8 cellular contexts compared by ENCODE assay signal in genomic region chr12:128823916-128824839, GRCh38. TPM values are rescaled to one million over a fixed set of nuclear protein-coding genes. Genes with fewer than 3 reads are reported as not detected.
DNase-seq lines count a peak whose midpoint lies in the region; ATAC-seq and TF ChIP-seq lines count a peak whose summit lies in the region.

Gene SLC15A4 (minus strand): TSS chr12:128823958. CDS start chr12:128823943, 15 bp downstream.

- WGBS in prostate gland = 4% methylated on average over 61 of the region's 63 CpGs

- no peaks in the 10 kb centered on the region for H3K36me3 Mint-ChIP-seq in T-helper 17 cell (ENCODE audit: low read depth)

- peak within 1 kb of the TSS; percentile 78 to 81 for H3K27ac ChIP-seq in prostate gland

- H3K4me3 ChIP-seq in prostate gland = peak within 1 kb of the TSS; percentile 81 to 84

- peak; percentile 84 for TF ChIP-seq POLR2A in prostate gland (IDR thresholded peaks at IDR 0.05)

- TF ChIP-seq CTCF in prostate gland (IDR thresholded peaks at IDR 0.05) = no peak

- peaks cover 10% of the 10 kb centered on the region for H3K4me1 ChIP-seq in prostate gland (replicated peaks)

- H3K4me3 Mint-ChIP-seq in T-helper 17 cell = peak within 1 kb of the TSS; percentile 83

- peaks cover 5% of the 10 kb centered on the region for H3K27me3 Mint-ChIP-seq in T-helper 17 cell

- H3K27me3 ChIP-seq in prostate gland (replicated peaks; ENCODE audit: insufficient read depth) = no peaks in the 10 kb centered on the region

- H3K9me3 ChIP-seq in T-helper 17 cell (ENCODE audit: control insufficient read depth, low read length, poor library complexity, severe bottlenecking) (no peaks in the 10 kb centered on the region), prostate gland (no peaks in the 10 kb centered on the region)

- peaks cover 19% of the 10 kb centered on the region for H3K4me1 Mint-ChIP-seq in T-helper 17 cell

- DNase-seq in NCI-H1694 treated with DMSO at 0.1 percent for 48 hours (lab: John Stamatoyannopoulos, UW) = peak; percentile 83
- peak; percentile 74 to 83 (median 78) for DNase-seq in T-helper 17 cell
- DNase-seq in amygdala (lab: John Stamatoyannopoulos, UW) = peak in 55 of 56 donors; percentile 49 to 98 (median 89)
- DNase-seq in left ventricle myocardium superior = peak; percentile 99
- DNase-seq in prostate gland (ENCODE audit: low spot score) = peak; percentile 97
- DNase-seq in ureter (ENCODE audit: low spot score) = peak; percentile 97

- intact Hi-C loops in left ventricle myocardium superior (cut with micrococcal nuclease) (no loop called here), prostate gland (cut with DNase I) (loop anchor here (5.0 kb wide), 1 partner anchor 142 kb away; no protein-coding TSS in a partner anchor)

- H3K27ac Mint-ChIP-seq in T-helper 17 cell = no peak within 1 kb of the TSS

- ATAC-seq in GM18499 (IDR thresholded peaks at IDR 0.05; ENCODE audit: insufficient read depth, unreplicated experiment) = peak; percentile 78
- peak; percentile 80 for ATAC-seq in HG02938 (IDR thresholded peaks at IDR 0.05; ENCODE audit: unreplicated experiment)
- ATAC-seq in T-helper 17 cell = peak; percentile 93
- ATAC-seq in left ventricle myocardium superior = peak; percentile 97

- no peaks in the 10 kb centered on the region for H3K36me3 ChIP-seq in prostate gland

RNA-seq across cellular contexts. Expression of gene SLC15A4, which starts in this region (rescaled TPM):
- total RNA-seq in T-helper 17 cell (10 to 100 TPM; 15.5 to 17.2 TPM), left ventricle myocardium superior (14.0 TPM), prostate gland (10 to 100 TPM; 33.5 to 51.5 TPM), ureter (27.6 TPM)

Comparison
In these comparisons a context has a peak if more than half of its experiments do, and no peak if none do; other contexts are left out.
1. Peak in every context shown above with its lines: DNase-seq, ATAC-seq, H3K4me3 ChIP-seq and H3K27ac ChIP-seq.